In the genomic region with DNA sequence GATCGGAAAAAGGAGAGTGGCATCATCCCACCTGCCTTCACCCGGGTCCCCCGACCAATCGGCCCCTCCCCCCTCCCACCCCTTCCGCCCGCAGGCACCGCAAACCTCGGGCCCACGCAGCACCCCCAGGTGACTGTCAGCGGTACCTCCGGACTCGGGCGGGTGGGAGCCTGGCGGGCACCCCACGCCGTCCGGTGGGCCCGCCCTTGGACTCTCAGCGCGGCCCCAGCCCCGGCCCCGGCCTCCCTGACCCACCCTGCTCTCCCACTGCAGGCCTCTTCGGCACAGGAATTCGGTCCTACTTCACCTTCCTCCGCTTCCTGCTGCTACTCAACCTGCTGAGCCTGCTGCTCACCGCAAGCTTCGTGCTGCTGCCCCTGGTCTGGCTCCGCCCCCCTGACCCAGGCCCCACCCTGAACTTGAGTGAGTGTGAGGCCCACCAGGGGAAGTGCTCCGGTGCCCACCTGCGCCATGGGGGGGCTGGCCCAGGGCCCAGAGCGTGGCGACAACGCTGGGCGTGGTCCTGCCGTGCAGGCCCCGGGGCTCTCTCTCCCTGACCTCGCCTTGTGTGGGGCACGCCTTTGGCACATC, we compare ENCODE assay signal across 1 cellular context.
TF ChIP-seq lines count a peak whose summit lies in the region.

No MANE protein-coding gene starts in this region.

TF ChIP-seq in endothelial cell of umbilical vein, 7 proteins besides CTCF, POLR2A, EP300 and RAD21 (continued from another document):
- TF ChIP-seq EZH2 (IDR thresholded peaks at IDR 0.05; ENCODE audit: borderline replicate concordance, low read depth, low read length, severe bottlenecking), result peak; percentile 5
TF ChIP-seq in endothelial cell of umbilical vein: peak in this region for 1.
